ENCODE assay signal across 13 cellular contexts in genomic region chr9:17929506-17929905, GRCh38.
DNase-seq lines count a peak whose midpoint lies in the region; ATAC-seq and TF ChIP-seq lines count a peak whose summit lies in the region.
"Had no signal": no experiment of that assay in that cellular context is flagged by ENCODE, and none has a peak within 500 bp of the region (broad histone marks: within the 10 kb centered on the region; RNA-seq: fewer than 3 reads in every experiment).

No MANE protein-coding gene starts in this region.

- ATAC-seq in HG02938 (IDR thresholded peaks at IDR 0.05; ENCODE audit: unreplicated experiment) (peak; percentile 50), WTC11 (peak; percentile 41; the same call in 1 of the 2 replicates), GM18517 (IDR thresholded peaks at IDR 0.05; ENCODE audit: unreplicated experiment) (no peak), left lobe of liver (no peak)

- H3K27ac Mint-ChIP-seq in WTC11: no peak overlapping the region
- H3K27ac Mint-ChIP-seq: CD4-positive, alpha-beta T cell had no signal

- no peaks in the 10 kb centered on the region for H3K36me3 Mint-ChIP-seq in WTC11

- H3K27me3 Mint-ChIP-seq in WTC11 (ENCODE audit: low read depth): no peaks in the 10 kb centered on the region
- H3K27me3 Mint-ChIP-seq: CD4-positive, alpha-beta T cell had no signal

- H3K4me1 Mint-ChIP-seq in WTC11: peaks cover 40% of the 10 kb centered on the region

- peak; percentile 25 for DNase-seq in MV-4-11 (lab: John Stamatoyannopoulos, UW)
- DNase-seq in WTC11 (ENCODE audit: low spot score): no peak
- DNase-seq in glomerular visceral epithelial cell (ENCODE audit: extremely low spot score): no peak
- no peak for DNase-seq in left lobe of liver (ENCODE audit: low spot score)
- DNase-seq: ACHN; AML-193; Caco-2; CD4-positive, alpha-beta T cell; DMS79 treated with DMSO at 0.1 percent for 48 hours; GF-D8; HCEC 1CT had no signal

- CTCF ChIA-PET in WTC11 (lab: Charles Lee): interaction anchor here (0.8 to 1.1 kb wide), 2 partner anchors 118 to 283 kb away, joined by 3 to 4 read pairs; no protein-coding TSS in a partner anchor

- no peak overlapping the region for H3K4me3 Mint-ChIP-seq in WTC11
- H3K4me3 Mint-ChIP-seq: CD4-positive, alpha-beta T cell had no signal

- POLR2A ChIA-PET in WTC11 (lab: Charles Lee): no interaction called here

- no peak for TF ChIP-seq CTCF in WTC11 (IDR thresholded peaks at IDR 0.05)

- peaks cover 7% of the 10 kb centered on the region for H3K9me3 Mint-ChIP-seq in WTC11

TF ChIP-seq in WTC11, 78 proteins besides CTCF, POLR2A, EP300 and RAD21:
- TF ChIP-seq CBFB (CRISPR knock-in tag; IDR thresholded peaks at IDR 0.05; ENCODE audit: low read depth) (no peak), ZBTB43 (CRISPR knock-in tag; IDR thresholded peaks at IDR 0.05) (no peak), MYBL2 (CRISPR knock-in tag; IDR thresholded peaks at IDR 0.05) (no peak), MXD4 (CRISPR knock-in tag; IDR thresholded peaks at IDR 0.05; ENCODE audit: borderline replicate concordance) (no peak), HMGA2 (CRISPR knock-in tag; IDR thresholded peaks at IDR 0.05) (no peak), ERG (CRISPR knock-in tag; IDR thresholded peaks at IDR 0.05) (no peak), RELA (CRISPR knock-in tag; IDR thresholded peaks at IDR 0.05; ENCODE audit: borderline replicate concordance) (no peak), MAX (CRISPR knock-in tag; IDR thresholded peaks at IDR 0.05) (no peak), ATF1 (CRISPR knock-in tag; IDR thresholded peaks at IDR 0.05) (no peak), PREB (CRISPR knock-in tag; IDR thresholded peaks at IDR 0.05; ENCODE audit: borderline replicate concordance) (no peak), TEAD4 (CRISPR knock-in tag; IDR thresholded peaks at IDR 0.05) (no peak), AFF4 (CRISPR knock-in tag; IDR thresholded peaks at IDR 0.05; ENCODE audit: borderline replicate concordance) (no peak), ZNF317 (CRISPR knock-in tag; IDR thresholded peaks at IDR 0.05; ENCODE audit: borderline replicate concordance, low read depth) (no peak), SP1 (CRISPR knock-in tag; conservative IDR thresholded peaks at IDR 0.05) (no peak), ESRRA (CRISPR knock-in tag; IDR thresholded peaks at IDR 0.05; ENCODE audit: borderline replicate concordance) (no peak), FOXK1 (CRISPR knock-in tag; IDR thresholded peaks at IDR 0.05) (no peak), EMX1 (CRISPR knock-in tag; IDR thresholded peaks at IDR 0.05) (no peak)

Comparison
In these comparisons a context has a peak if more than half of its experiments do, and no peak if none do; other contexts are left out.
1. ATAC-seq: peak in HG02938 (single experiment) and WTC11 (single experiment); none in GM18517 (single experiment) and left lobe of liver (single experiment).